In the genomic region with DNA sequence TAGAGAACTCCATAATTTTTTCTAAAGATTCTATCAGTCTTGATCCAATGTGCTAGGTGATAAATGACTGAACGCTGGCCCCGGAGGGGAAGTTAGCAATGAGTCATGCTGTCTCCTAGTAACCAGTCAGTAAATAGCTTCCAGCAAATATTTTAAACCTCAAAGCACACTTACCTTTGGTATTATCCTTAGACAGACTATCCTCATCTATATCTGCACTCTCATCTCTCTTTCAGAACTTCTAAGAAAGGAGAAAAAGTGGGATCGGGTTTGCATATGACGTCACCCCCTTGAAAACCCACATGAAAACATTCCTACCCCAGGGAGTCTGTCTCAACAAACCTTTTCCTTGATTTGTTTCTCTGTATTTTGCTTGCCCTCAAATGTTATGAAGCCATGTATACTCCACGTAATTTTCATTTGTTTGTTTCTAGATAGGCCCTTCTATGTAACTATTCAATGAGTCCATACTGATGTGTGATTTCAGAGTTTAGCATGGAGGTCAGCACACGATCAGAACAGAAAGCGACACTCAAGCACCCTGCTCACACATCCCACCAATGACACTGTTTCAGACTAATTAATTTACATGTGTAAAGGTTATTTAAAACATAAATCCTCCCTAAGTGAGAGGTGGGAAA, we compare ENCODE assay signal across 8 cellular contexts.
A peak's percentile ranks its signal among the peaks of the same experiment; 100 is the strongest.
DNase-seq lines count a peak whose midpoint lies in the region; ATAC-seq, FAIRE-seq and TF ChIP-seq lines count a peak whose summit lies in the region.

No MANE protein-coding gene starts in this region.

- H3K4me1 ChIP-seq in pancreas = peaks cover 0 to 17% (median 5%) of the 10 kb centered on the region in 3 donors

- WGBS in pancreas, 2 donors = 19 to 24% methylated on average over 7 of the region's 7 CpGs

- in situ Hi-C loops in G401 (cut with HindIII; ENCODE audit: low sequenced_read_pairs) = no loop called here

- H3K27ac ChIP-seq in pancreas = peak overlapping the region in 3 of 4 donors; percentile 38 to 74 (median 60)

- DNase-seq in EL (peak; percentile 89), SHP77 treated with DMSO at 0.1 percent for 48 hours (lab: John Stamatoyannopoulos, UW) (peak; percentile 48), pancreas (peak in 4 of 6 donors; percentile 31 to 47 (median 46)), globus pallidus (ENCODE audit: low spot score) (no peak), G401 (ENCODE audit: low spot score) (no peak)

- ATAC-seq in GM19455 (IDR thresholded peaks at IDR 0.05; ENCODE audit: unreplicated experiment) (peak; percentile 53), HG03565 (IDR thresholded peaks at IDR 0.05; ENCODE audit: unreplicated experiment) (peak; percentile 83), esophagus mucosa (peak; percentile 76), pancreas (peak; percentile 95 to 98 (median 96))

- H3K27me3 ChIP-seq in pancreas = no peaks in the 10 kb centered on the region

- peak; percentile 79 for FAIRE-seq in pancreas (lab: Jason Lieb, UNC)

- H3K36me3 ChIP-seq in pancreas = no peaks in the 10 kb centered on the region

- intact Hi-C loops in pancreas (cut with DNase I) = no loop called here

- no peak overlapping the region for H3K4me3 ChIP-seq in pancreas

- no peak for TF ChIP-seq CTCF in pancreas (IDR thresholded peaks at IDR 0.05)

- H3K9me3 ChIP-seq in pancreas = no peaks in the 10 kb centered on the region

Comparison
In these comparisons a context has a peak if more than half of its experiments do, and no peak if none do; other contexts are left out.
1. DNase-seq: peak in EL (single experiment), SHP77 treated with DMSO at 0.1 percent for 48 hours (single experiment) and pancreas (4 of 6); none in globus pallidus (single experiment) and G401 (single experiment).
2. Peak in every context shown above with its lines, with median percentiles within 50 percentile points of each other: ATAC-seq.